Comparison of ENCODE assay signal across 11 cellular contexts in genomic region chr7:70663680-70664079, GRCh38.
"Had no signal": no experiment of that assay in that cellular context is flagged by ENCODE, and none has a peak within 500 bp of the region (broad histone marks: within the 10 kb centered on the region; RNA-seq: fewer than 3 reads in every experiment).

No MANE protein-coding gene starts in this region.

- H2AFZ ChIP-seq: GM23248, GM23338 had no signal

- H3K4me3 ChIP-seq: GM23248, GM23338, HAP-1 had no signal

- H3K9me3 Mint-ChIP-seq: GM23338, H9 had no signal

- FAIRE-seq: H1, H54 had no signal

- DNase-seq: GM23248, GOT3, H7, H9, HCEC 1CT, HFFc6 had no signal

- ATAC-seq: GM23338, HCT116 had no signal

- H3K27ac ChIP-seq: GM23248 had no signal

- H3K36me3 ChIP-seq: HAP-1 had no signal

- H3K9me3 ChIP-seq: HAP-1 had no signal

- H3K27ac Mint-ChIP-seq: GM23338, H9, HFFc6 had no signal

- H3K9ac ChIP-seq: GM23248 had no signal

- H3K4me3 Mint-ChIP-seq: GM23338, H9, HFFc6 had no signal

- H3K4me2 ChIP-seq: GM23338 had no signal
